Comparison of ENCODE assay signal across 1 cellular context in the genomic region with DNA sequence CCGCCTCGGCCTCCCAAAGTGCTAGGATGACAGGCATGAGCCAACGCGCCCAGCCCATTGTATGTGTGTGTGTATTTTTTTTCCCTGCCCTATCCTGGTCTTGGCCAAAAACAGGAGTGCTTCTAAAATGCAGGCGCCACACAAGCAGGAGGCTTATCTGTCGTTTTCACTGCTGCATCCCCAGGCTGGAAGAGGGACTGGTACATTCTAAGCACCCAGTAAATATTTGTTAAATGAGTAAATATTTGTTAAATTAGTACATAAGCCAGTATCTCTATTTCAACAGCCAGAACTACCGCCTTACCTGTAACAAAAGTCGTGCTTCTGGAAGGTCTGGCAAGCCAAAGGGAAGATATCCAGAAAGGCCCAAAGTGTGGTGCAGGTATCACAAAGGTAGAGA.
TF ChIP-seq lines count a peak whose summit lies in the region.

No MANE protein-coding gene starts in this region.

TF ChIP-seq in WTC11, 78 proteins besides CTCF, POLR2A, EP300 and RAD21 (continued from another document):
- TF ChIP-seq, protein P1, sequence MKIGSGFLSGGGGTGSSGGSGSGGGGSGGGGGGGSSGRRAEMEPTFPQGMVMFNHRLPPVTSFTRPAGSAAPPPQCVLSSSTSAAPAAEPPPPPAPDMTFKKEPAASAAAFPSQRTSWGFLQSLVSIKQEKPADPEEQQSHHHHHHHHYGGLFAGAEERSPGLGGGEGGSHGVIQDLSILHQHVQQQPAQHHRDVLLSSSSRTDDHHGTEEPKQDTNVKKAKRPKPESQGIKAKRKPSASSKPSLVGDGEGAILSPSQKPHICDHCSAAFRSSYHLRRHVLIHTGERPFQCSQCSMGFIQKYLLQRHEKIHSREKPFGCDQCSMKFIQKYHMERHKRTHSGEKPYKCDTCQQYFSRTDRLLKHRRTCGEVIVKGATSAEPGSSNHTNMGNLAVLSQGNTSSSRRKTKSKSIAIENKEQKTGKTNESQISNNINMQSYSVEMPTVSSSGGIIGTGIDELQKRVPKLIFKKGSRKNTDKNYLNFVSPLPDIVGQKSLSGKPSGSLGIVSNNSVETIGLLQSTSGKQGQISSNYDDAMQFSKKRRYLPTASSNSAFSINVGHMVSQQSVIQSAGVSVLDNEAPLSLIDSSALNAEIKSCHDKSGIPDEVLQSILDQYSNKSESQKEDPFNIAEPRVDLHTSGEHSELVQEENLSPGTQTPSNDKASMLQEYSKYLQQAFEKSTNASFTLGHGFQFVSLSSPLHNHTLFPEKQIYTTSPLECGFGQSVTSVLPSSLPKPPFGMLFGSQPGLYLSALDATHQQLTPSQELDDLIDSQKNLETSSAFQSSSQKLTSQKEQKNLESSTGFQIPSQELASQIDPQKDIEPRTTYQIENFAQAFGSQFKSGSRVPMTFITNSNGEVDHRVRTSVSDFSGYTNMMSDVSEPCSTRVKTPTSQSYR (CRISPR knock-in tag; IDR thresholded peaks at IDR 0.05), result no peak
- no peak for TF ChIP-seq IRF2 (CRISPR knock-in tag; IDR thresholded peaks at IDR 0.05; ENCODE audit: borderline replicate concordance, low read depth)
- TF ChIP-seq ZNF121 (CRISPR knock-in tag; IDR thresholded peaks at IDR 0.05), result no peak
- TF ChIP-seq JUN (CRISPR knock-in tag; IDR thresholded peaks at IDR 0.05), result no peak
- TF ChIP-seq SOX15 (CRISPR knock-in tag; IDR thresholded peaks at IDR 0.05), result no peak
- TF ChIP-seq, protein P2, sequence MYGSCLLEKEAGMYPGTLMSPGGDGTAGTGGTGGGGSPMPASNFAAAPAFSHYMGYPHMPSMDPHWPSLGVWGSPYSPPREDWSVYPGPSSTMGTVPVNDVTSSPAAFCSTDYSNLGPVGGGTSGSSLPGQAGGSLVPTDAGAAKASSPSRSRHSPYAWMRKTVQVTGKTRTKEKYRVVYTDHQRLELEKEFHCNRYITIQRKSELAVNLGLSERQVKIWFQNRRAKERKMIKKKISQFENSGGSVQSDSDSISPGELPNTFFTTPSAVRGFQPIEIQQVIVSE (CRISPR knock-in tag; IDR thresholded peaks at IDR 0.05; ENCODE audit: borderline replicate concordance), result no peak
- TF ChIP-seq NFE2L1 (CRISPR knock-in tag; IDR thresholded peaks at IDR 0.05), result no peak
- TF ChIP-seq FOXP1 (CRISPR knock-in tag; IDR thresholded peaks at IDR 0.05; ENCODE audit: borderline replicate concordance), result no peak
- TF ChIP-seq CREB1 (CRISPR knock-in tag; IDR thresholded peaks at IDR 0.05), result no peak
